ENCODE assay signal across 8 cellular contexts in the genomic region with DNA sequence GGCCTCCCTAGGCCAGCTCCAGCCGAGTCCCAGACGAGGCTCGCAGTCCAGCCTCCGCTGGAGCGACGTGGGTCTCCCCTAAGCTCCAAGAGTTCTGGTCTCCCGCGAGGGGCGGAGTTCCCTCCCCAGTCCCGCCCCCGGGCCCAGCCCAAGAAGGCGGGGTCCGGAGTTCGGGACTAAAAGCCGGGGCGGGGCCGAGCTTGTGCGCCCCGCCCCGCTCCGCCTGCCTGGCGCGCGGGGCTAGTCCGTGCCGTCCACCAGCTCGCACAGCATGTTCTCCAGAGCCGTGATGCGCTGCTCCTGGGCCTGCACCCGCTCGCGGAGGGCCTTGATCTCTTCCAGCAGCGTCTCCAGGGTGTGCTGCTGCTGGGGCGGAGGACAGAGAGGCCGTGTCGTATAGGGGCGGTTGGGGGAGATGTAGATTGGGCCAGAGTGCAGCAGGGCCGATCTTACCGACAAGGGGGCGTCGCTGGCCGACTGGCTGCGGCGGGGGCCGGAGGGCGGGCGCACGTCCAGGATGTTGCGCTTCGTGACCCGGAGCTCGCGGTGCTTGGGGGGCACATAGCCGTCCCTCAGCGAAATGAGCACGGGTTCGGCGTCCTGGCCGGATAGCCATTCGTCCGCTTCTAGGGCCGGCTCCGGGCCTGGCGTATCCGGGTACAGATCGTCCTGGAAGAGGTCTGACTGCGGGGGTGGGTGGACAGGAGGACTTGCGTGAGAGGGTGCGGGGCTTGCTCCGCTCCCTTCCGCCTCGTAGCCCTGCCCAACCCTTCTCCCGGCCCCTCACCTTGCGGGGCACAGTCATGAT. TPM values are rescaled to one million over a fixed set of nuclear protein-coding genes. Genes with fewer than 3 reads are reported as not detected.
A peak's percentile ranks its signal among the peaks of the same experiment; 100 is the strongest.
DNase-seq lines count a peak whose midpoint lies in the region; ATAC-seq and TF ChIP-seq lines count a peak whose summit lies in the region.

No MANE protein-coding gene starts in this region.

- 1 to 2% (median 2%) methylated on average over 18 to 74 of the region's 74 CpGs for WGBS in spleen, 5 donors

- no peak for TF ChIP-seq POLR2A in NB4 (IDR thresholded peaks at IDR 0.05; ENCODE audit: extremely low read depth, insufficient read length)
- no peak for TF ChIP-seq POLR2A in spleen (IDR thresholded peaks at IDR 0.05)

- peaks cover 0 to 67% (median 10%) of the 10 kb centered on the region in 7 donors for H3K27me3 ChIP-seq in spleen (replicated peaks in 1 of 7)

- H3K4me3 ChIP-seq in NB4 (ENCODE audit: low read depth, low read length) (peak overlapping the region; percentile 21), spleen (peak overlapping the region; percentile 31 to 71 (median 42))

- TF ChIP-seq CTCF in NB4 (IDR thresholded peaks at IDR 0.05; ENCODE audit: low read depth, low read length) (no peak), spleen (IDR thresholded peaks at IDR 0.05 in 8 of 11, conservative IDR thresholded peaks at IDR 0.05 in 3 of 11) (peak in 1 of 11 experiments; percentile 31)

- no peaks in the 10 kb centered on the region for H3K9me3 ChIP-seq in spleen

- H3K36me3 ChIP-seq in spleen, result no peaks in the 10 kb centered on the region

- peak overlapping the region; percentile 73 for H3K27ac ChIP-seq in caudate nucleus (ENCODE audit: low read depth, low read length)
- peak overlapping the region in 5 of 8 donors; percentile 47 to 82 (median 61) for H3K27ac ChIP-seq in spleen

- DNase-seq in C1 segment of cervical spinal cord (lab: John Stamatoyannopoulos, UW), result peak in 13 of 14 donors; percentile 46 to 90 (median 78)
- DNase-seq in NB4 (ENCODE audit: low read depth), result peak; percentile 89
- DNase-seq in caudate nucleus (lab: John Stamatoyannopoulos, UW), result peak in 59 of 61 donors; percentile 48 to 95 (median 84)
- peak; percentile 93 for DNase-seq in inferior parietal cortex (ENCODE audit: extremely low spot score)
- peak; percentile 97 for DNase-seq in spleen
- no peak for DNase-seq in NCI-H1436 (lab: John Stamatoyannopoulos, UW)

- peaks cover 43 to 69% (median 62%) of the 10 kb centered on the region in 6 donors for H3K4me1 ChIP-seq in spleen

- peak; percentile 46 for ATAC-seq in GM21360 (IDR thresholded peaks at IDR 0.05; ENCODE audit: unreplicated experiment)
- peak; percentile 52 to 64 for ATAC-seq in activated CD4-positive, CD25-positive, alpha-beta regulatory T cell treated with anti-CD3 and anti-CD28 coated beads, Interleukin-2, amount 50 U/mL, for 24 hours

- intact Hi-C loops in spleen (cut with DNase I; ENCODE audit: low total_unique reads), result loop anchor here (2.0 kb wide), 1 partner anchor 25 kb away; no protein-coding TSS in a partner anchor

RNA-seq across cellular contexts. Expression of gene CORO6, which starts 7.0 kb away (rescaled TPM):
- total RNA-seq in spleen, result 1 to 10 TPM in 6 of 7 donors, under 1 TPM in 1; 0.81 to 4.8 (median 2.7) TPM
- 1 to 10 TPM; 4.0 to 5.1 (median 4.6) TPM for polyA plus RNA-seq in spleen

RNA-seq across cellular contexts. Expression of gene ANKRD13B, which starts 22.8 kb away (rescaled TPM):
- 1 to 10 TPM; 2.1 to 5.5 (median 2.7) TPM for total RNA-seq in spleen
- polyA plus RNA-seq in spleen, result 1 to 10 TPM in 2 of 3 donors, under 1 TPM in 1; 0.85 to 2.5 (median 1.2) TPM

RNA-seq across cellular contexts. Expression of gene GIT1, which starts 26.2 kb away (rescaled TPM):
- total RNA-seq in spleen, result 10 to 100 TPM; 42.6 to 64.7 (median 50.2) TPM
- polyA plus RNA-seq in spleen, result 10 to 100 TPM; 20.4 to 38.1 (median 27.1) TPM

RNA-seq across cellular contexts. Expression of gene TP53I13, which starts 47.2 kb away (rescaled TPM):
- 10 to 100 TPM; 39.5 to 74.9 (median 68.7) TPM for total RNA-seq in spleen
- polyA plus RNA-seq in spleen, result 100 to 1,000 TPM; 129 to 209 (median 190) TPM

RNA-seq across cellular contexts. Expression of gene ABHD15, which starts 48.9 kb away (rescaled TPM):
- 10 to 100 TPM in 6 of 7 donors, 1 to 10 TPM in 1; 9.6 to 23.8 (median 15.8) TPM for total RNA-seq in spleen
- 1 to 10 TPM; 5.7 to 7.9 (median 7.5) TPM for polyA plus RNA-seq in spleen
